ENCODE assay signal across 8 cellular contexts in the genomic region with DNA sequence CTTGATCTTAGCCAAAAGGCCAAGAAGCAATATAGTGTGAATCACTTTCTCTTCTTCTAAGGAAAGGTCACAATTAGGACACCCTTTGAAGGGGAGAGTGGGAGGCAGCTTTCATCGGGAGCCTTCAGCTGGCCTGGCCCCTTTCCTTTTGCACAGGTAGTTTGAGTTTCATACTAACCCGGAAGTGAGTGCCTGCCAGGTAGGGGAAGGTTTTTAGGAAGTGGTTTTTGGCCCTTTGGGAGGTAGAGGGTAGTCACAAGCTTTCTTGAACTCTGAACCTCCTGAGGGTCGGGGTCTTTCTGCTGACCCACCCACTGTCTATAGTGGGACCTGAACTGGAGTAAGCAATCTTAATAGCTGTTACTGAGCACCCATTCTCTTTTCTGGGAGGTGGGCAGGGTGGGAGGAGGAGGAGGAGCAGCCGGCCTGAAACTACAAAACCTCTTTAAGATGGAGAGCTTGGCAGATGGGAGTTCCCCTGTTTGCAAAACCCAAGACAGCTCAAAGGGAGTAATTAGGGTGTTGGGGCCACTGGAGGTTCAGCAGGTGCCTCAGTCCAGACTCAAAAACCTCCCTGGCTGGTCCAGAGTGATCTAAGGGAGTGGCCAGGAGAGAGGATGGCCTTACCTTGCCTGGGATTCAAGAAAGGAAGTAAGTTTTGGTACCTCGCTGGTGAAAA. TPM values are rescaled to one million over a fixed set of nuclear protein-coding genes. Genes with fewer than 3 reads are reported as not detected.
DNase-seq lines count a peak whose midpoint lies in the region; ATAC-seq and TF ChIP-seq lines count a peak whose summit lies in the region.

No MANE protein-coding gene starts in this region.

- no peak for TF ChIP-seq EP300 in esophagus muscularis mucosa (IDR thresholded peaks at IDR 0.05)

- peak; percentile 18 for DNase-seq in activated CD4-positive, alpha-beta T cell treated with anti-CD3 and anti-CD28 coated beads, Interleukin-2, amount 10 ng/mL, durations not matched to agents 7 days and 5 days
- no peak for DNase-seq in activated CD4-positive, alpha-beta T cell treated with anti-CD3 and anti-CD28 coated beads for 1 hour
- no peak for DNase-seq in activated naive CD4-positive, alpha-beta T cell treated with anti-CD3 and anti-CD28 coated beads, Interleukin-2, amount 50 U/mL, for 72 hours (ENCODE audit: low spot score in 2 of 2)
- DNase-seq in esophagus muscularis mucosa (ENCODE audit: extremely low spot score): no peak
- no peak for DNase-seq in hepatic stellate cell (ENCODE audit: low spot score)

- no peak overlapping the region for H3K27ac ChIP-seq in esophagus muscularis mucosa (replicated peaks in 1 of 4)

- no peak for TF ChIP-seq CTCF in esophagus muscularis mucosa (IDR thresholded peaks at IDR 0.05)

- ATAC-seq in HG03039 (IDR thresholded peaks at IDR 0.05; ENCODE audit: unreplicated experiment) (peak; percentile 28), HG03045 (IDR thresholded peaks at IDR 0.05; ENCODE audit: unreplicated experiment) (no peak)
- ATAC-seq in activated naive CD4-positive, alpha-beta T cell treated with anti-CD3 and anti-CD28 coated beads, Interleukin-2, amount 50 U/mL, for 72 hours: peak; percentile 29 to 53
- peak; percentile 59 for ATAC-seq in stimulated activated memory B cell treated with anti-CD40 and anti-IgM and Interleukin-4, amounts not matched to agents 10 μg/mL and 1 μg/mL and 100 μg/mL, for 72 hours

- no peaks in the 10 kb centered on the region for H3K9me3 Mint-ChIP-seq in activated CD4-positive, alpha-beta T cell treated with anti-CD3 and anti-CD28 coated beads, Interleukin-2, amount 10 ng/mL, durations not matched to agents 7 days and 5 days
- H3K9me3 Mint-ChIP-seq in activated naive CD4-positive, alpha-beta T cell treated with anti-CD3 and anti-CD28 coated beads, Interleukin-2, amount 50 U/mL, for 72 hours: no peaks in the 10 kb centered on the region
- no peaks in the 10 kb centered on the region for H3K9me3 Mint-ChIP-seq in stimulated activated memory B cell treated with anti-CD40 and anti-IgM and Interleukin-4, amounts not matched to agents 10 μg/mL and 1 μg/mL and 100 μg/mL, for 72 hours

- H3K9me3 ChIP-seq in esophagus muscularis mucosa: no peaks in the 10 kb centered on the region

- no peak overlapping the region for H3K4me3 ChIP-seq in esophagus muscularis mucosa

- TF ChIP-seq POLR2A in esophagus muscularis mucosa (IDR thresholded peaks at IDR 0.05; ENCODE audit: low read depth): no peak

- H3K27me3 ChIP-seq in esophagus muscularis mucosa: no peaks in the 10 kb centered on the region

- peaks cover 70% of the 10 kb centered on the region for H3K4me1 Mint-ChIP-seq in activated CD4-positive, alpha-beta T cell treated with anti-CD3 and anti-CD28 coated beads, Interleukin-2, amount 10 ng/mL, durations not matched to agents 7 days and 5 days
- H3K4me1 Mint-ChIP-seq in stimulated activated memory B cell treated with anti-CD40 and anti-IgM and Interleukin-4, amounts not matched to agents 10 μg/mL and 1 μg/mL and 100 μg/mL, for 72 hours: peaks cover 73% of the 10 kb centered on the region

- peaks cover 63 to 89% (median 82%) of the 10 kb centered on the region in 4 donors for H3K4me1 ChIP-seq in esophagus muscularis mucosa

- no peaks in the 10 kb centered on the region for H3K36me3 ChIP-seq in esophagus muscularis mucosa

- POLR2A ChIA-PET in activated CD4-positive, alpha-beta T cell treated with anti-CD3 and anti-CD28 coated beads, Interleukin-2, amount 10 ng/mL, durations not matched to agents 7 days and 5 days (lab: Charles Lee): no interaction called here

- H3K4me3 Mint-ChIP-seq in activated CD4-positive, alpha-beta T cell treated with anti-CD3 and anti-CD28 coated beads, Interleukin-2, amount 10 ng/mL, durations not matched to agents 7 days and 5 days: peak overlapping the region; percentile 16
- peak overlapping the region; percentile 70 for H3K4me3 Mint-ChIP-seq in stimulated activated memory B cell treated with anti-CD40 and anti-IgM and Interleukin-4, amounts not matched to agents 10 μg/mL and 1 μg/mL and 100 μg/mL, for 72 hours

- CTCF ChIA-PET in activated CD4-positive, alpha-beta T cell treated with anti-CD3 and anti-CD28 coated beads, Interleukin-2, amount 10 ng/mL, durations not matched to agents 7 days and 5 days (lab: Charles Lee): interaction anchor here (1.3 to 2.0 kb wide), 2 partner anchors 9 to 11 kb away, joined by 4 to 5 read pairs; no protein-coding TSS in a partner anchor

- no peaks in the 10 kb centered on the region for H3K27me3 Mint-ChIP-seq in activated CD4-positive, alpha-beta T cell treated with anti-CD3 and anti-CD28 coated beads, Interleukin-2, amount 10 ng/mL, durations not matched to agents 7 days and 5 days
- no peaks in the 10 kb centered on the region for H3K27me3 Mint-ChIP-seq in stimulated activated memory B cell treated with anti-CD40 and anti-IgM and Interleukin-4, amounts not matched to agents 10 μg/mL and 1 μg/mL and 100 μg/mL, for 72 hours

- WGBS in esophagus muscularis mucosa: 60% methylated on average over 5 of the region's 5 CpGs

- peak overlapping the region; percentile 84 for H3K27ac Mint-ChIP-seq in activated CD4-positive, alpha-beta T cell treated with anti-CD3 and anti-CD28 coated beads, Interleukin-2, amount 10 ng/mL, durations not matched to agents 7 days and 5 days
- H3K27ac Mint-ChIP-seq in activated naive CD4-positive, alpha-beta T cell treated with anti-CD3 and anti-CD28 coated beads, Interleukin-2, amount 50 U/mL, for 72 hours: peak overlapping the region; percentile 72 to 87
- H3K27ac Mint-ChIP-seq in stimulated activated memory B cell treated with anti-CD40 and anti-IgM and Interleukin-4, amounts not matched to agents 10 μg/mL and 1 μg/mL and 100 μg/mL, for 72 hours: peak overlapping the region; percentile 84

- intact Hi-C loops in esophagus muscularis mucosa (cut with DNase I): no loop called here

- H3K36me3 Mint-ChIP-seq in activated CD4-positive, alpha-beta T cell treated with anti-CD3 and anti-CD28 coated beads, Interleukin-2, amount 10 ng/mL, durations not matched to agents 7 days and 5 days (ENCODE audit: low read depth): peaks cover 16% of the 10 kb centered on the region
- H3K36me3 Mint-ChIP-seq in activated naive CD4-positive, alpha-beta T cell treated with anti-CD3 and anti-CD28 coated beads, Interleukin-2, amount 50 U/mL, for 72 hours: peaks cover 10 to 15% of the 10 kb centered on the region in 2 donors
- H3K36me3 Mint-ChIP-seq in stimulated activated memory B cell treated with anti-CD40 and anti-IgM and Interleukin-4, amounts not matched to agents 10 μg/mL and 1 μg/mL and 100 μg/mL, for 72 hours: peaks cover 7% of the 10 kb centered on the region

RNA-seq across cellular contexts. Expression of a gene that starts 6.0 kb away (rescaled TPM):
- total RNA-seq in activated CD4-positive, alpha-beta T cell treated with anti-CD3 and anti-CD28 coated beads, Interleukin-2, amount 10 ng/mL, durations not matched to agents 7 days and 5 days: 100 to 1,000 TPM; 203 to 213 TPM
- total RNA-seq in activated naive CD4-positive, alpha-beta T cell treated with anti-CD3 and anti-CD28 coated beads, Interleukin-2, amount 50 U/mL, for 72 hours: 100 to 1,000 TPM; 172 to 231 TPM
- total RNA-seq in esophagus muscularis mucosa: 100 to 1,000 TPM in 2 of 4 donors, 10 to 100 TPM in 2; 79.7 to 128 (median 101) TPM
